In genomic region chr11:1153951-1154487, GRCh38 we compare ENCODE assay signal across 9 cellular contexts. TPM values are rescaled to one million over a fixed set of nuclear protein-coding genes. Genes with fewer than 3 reads are reported as not detected.
DNase-seq lines count a peak whose midpoint lies in the region; ATAC-seq and TF ChIP-seq lines count a peak whose summit lies in the region.
"Had no signal": no experiment of that assay in that cellular context is flagged by ENCODE, and none has a peak within 500 bp of the region (broad histone marks: within the 10 kb centered on the region; RNA-seq: fewer than 3 reads in every experiment).

No MANE protein-coding gene starts in this region.

- H3K4me3 ChIP-seq in H7 (ENCODE audit: insufficient read depth, low read depth, low read length) (no peak overlapping the region), spleen (no peak overlapping the region)

- H3K27me3 ChIP-seq in H7 (ENCODE audit: control insufficient read depth, insufficient read depth, low read length) = no peaks in the 10 kb centered on the region
- peaks cover 0 to 42% (median 0%) of the 10 kb centered on the region in 7 donors for H3K27me3 ChIP-seq in spleen (replicated peaks in 1 of 7)

- H3K36me3 ChIP-seq in H7 (replicated peaks; ENCODE audit: control insufficient read depth, insufficient read depth, low read length) = no peaks in the 10 kb centered on the region
- H3K36me3 ChIP-seq in spleen = no peaks in the 10 kb centered on the region

- ATAC-seq in left cardiac atrium (peak; percentile 80 to 91), GM18858 (IDR thresholded peaks at IDR 0.05; ENCODE audit: unreplicated experiment) (no peak), HG03432 (IDR thresholded peaks at IDR 0.05; ENCODE audit: unreplicated experiment) (no peak)

- intact Hi-C loops in left cardiac atrium (cut with DNase I) (no loop called here), spleen (cut with DNase I; ENCODE audit: low total_unique reads) (no loop called here)

- H3K4me1 ChIP-seq in spleen = peaks cover 0 to 24% (median 5%) of the 10 kb centered on the region in 6 donors

- WGBS in spleen, 5 donors = 64 to 85% (median 75%) methylated on average over 7 to 14 of the region's 14 CpGs

- no peaks in the 10 kb centered on the region for H3K9me3 ChIP-seq in spleen

- DNase-seq in H7 (peak; percentile 53), SW480 (ENCODE audit: low spot score) (peak; percentile 83), left cardiac atrium (peak; percentile 79), spleen (peak; percentile 73), NOMO-1 (lab: John Stamatoyannopoulos, UW; ENCODE audit: unreplicated experiment in 2 of 2) (no peak), COLO668 (lab: John Stamatoyannopoulos, UW; ENCODE audit: unreplicated experiment) (no peak)

- H3K27ac ChIP-seq in spleen = no peak overlapping the region
- H3K27ac ChIP-seq: VCaP had no signal

- no peak for TF ChIP-seq POLR2A in spleen (IDR thresholded peaks at IDR 0.05)

- TF ChIP-seq CTCF in spleen (IDR thresholded peaks at IDR 0.05 in 8 of 11, conservative IDR thresholded peaks at IDR 0.05 in 3 of 11) = no peak

RNA-seq across cellular contexts. Expression of gene MUC5AC, which starts 3.7 kb away (rescaled TPM):
- total RNA-seq in H7 (2014; rRNA removed; shearing (Covaris generic)) = not detected in 2 replicates
- total RNA-seq in left cardiac atrium (not detected), spleen (not detected)
- under 1 TPM in 2 of 3 donors, not detected in 1; under 0.01 TPM for polyA plus RNA-seq in spleen

Comparison
In these comparisons a context has a peak if more than half of its experiments do, and no peak if none do; other contexts are left out.
1. DNase-seq: peak in H7 (single experiment), SW480 (single experiment), left cardiac atrium (single experiment) and spleen (single experiment); none in NOMO-1 (0 of 2) and COLO668 (single experiment).
2. ATAC-seq: peak in left cardiac atrium (2 of 2); none in GM18858 (single experiment) and HG03432 (single experiment).